24 cellular contexts compared by ENCODE assay signal in the genomic region with DNA sequence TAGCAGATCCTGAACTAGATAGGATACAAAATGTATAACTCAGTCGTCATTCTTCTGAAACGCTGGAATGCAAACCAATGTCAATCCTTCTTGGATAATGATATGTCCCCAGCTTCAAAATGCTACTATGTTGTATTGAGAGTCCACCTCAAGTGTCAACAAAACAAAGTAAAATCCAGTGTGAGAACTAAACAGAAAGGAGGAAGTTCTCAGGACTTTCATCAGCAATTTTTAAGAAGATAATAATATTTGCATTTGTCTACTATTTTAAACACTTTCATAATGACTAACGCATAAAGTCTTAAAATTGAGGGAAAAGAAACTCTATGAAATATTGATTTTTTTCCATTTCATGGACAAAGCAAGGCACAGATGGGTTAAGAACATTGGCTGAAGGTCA. TPM values are rescaled to one million over a fixed set of nuclear protein-coding genes. Genes with fewer than 3 reads are reported as not detected.
DNase-seq lines count a peak whose midpoint lies in the region; ATAC-seq, FAIRE-seq and TF ChIP-seq lines count a peak whose summit lies in the region.
"Had no signal": no experiment of that assay in that cellular context is flagged by ENCODE, and none has a peak within 500 bp of the region (broad histone marks: within the 10 kb centered on the region; RNA-seq: fewer than 3 reads in every experiment).

No MANE protein-coding gene starts in this region.

- ATAC-seq in GM18858 (IDR thresholded peaks at IDR 0.05; ENCODE audit: unreplicated experiment), result peak; percentile 57
- peak; percentile 77 for ATAC-seq in GM21576 (IDR thresholded peaks at IDR 0.05; ENCODE audit: unreplicated experiment)
- peak; percentile 49 for ATAC-seq in HG03565 (IDR thresholded peaks at IDR 0.05; ENCODE audit: unreplicated experiment)
- no peak for ATAC-seq in HG02610 (IDR thresholded peaks at IDR 0.05; ENCODE audit: unreplicated experiment)
- ATAC-seq: HCT116, Panc1 had no signal

- peak; percentile 80 for FAIRE-seq in GM12891 (lab: Jason Lieb, UNC)
- FAIRE-seq: GM19239, H1 had no signal

- no peak for TF ChIP-seq POLR2A in GM12891 (IDR thresholded peaks at IDR 0.05; ENCODE audit: low read depth, low read length)

- DNase-seq in GM12891 (ENCODE audit: insufficient read length, low spot score), result no peak
- DNase-seq in SK-N-DZ (ENCODE audit: low spot score), result no peak
- DNase-seq in anterior cingulate cortex (lab: John Stamatoyannopoulos, UW), result no peak
- DNase-seq in SIG-M5 (lab: John Stamatoyannopoulos, UW), result no peak
- DNase-seq: ACHN; CD4-positive, alpha-beta memory T cell; DMS153; KBM-7; NCI-H1092 treated with DMSO at 0.1 percent for 48 hours; NCI-H146; NCI-H2029; NCI-H2227 treated with DMSO at 0.1 percent for 48 hours; NCI-H510A treated with DMSO at 0.1 percent for 48 hours; NCI-H748 treated with DMSO at 0.1 percent for 48 hours; NK-92 treated with Interleukin-12 subunit alpha and Interleukin-12 subunit beta, amount 100 ng/mL, for 24 hours; T1000 had no signal

TF ChIP-seq in GM12891, 5 proteins besides CTCF, POLR2A, EP300 and RAD21:
- TF ChIP-seq PAX5 (IDR thresholded peaks at IDR 0.05; ENCODE audit: insufficient read depth, low read length, severe bottlenecking), result no peak
- TF ChIP-seq SPI1 (IDR thresholded peaks at IDR 0.05; ENCODE audit: low read depth, low read length), result no peak
- TF ChIP-seq POLR2AphosphoS5 (IDR thresholded peaks at IDR 0.05; ENCODE audit: low read depth, low read length), result no peak
- TF ChIP-seq TAF1 (IDR thresholded peaks at IDR 0.05; ENCODE audit: low read depth, low read length), result no peak
- TF ChIP-seq POU2F2 (IDR thresholded peaks at IDR 0.05; ENCODE audit: low read depth, low read length), result no peak

RNA-seq across cellular contexts. Expression of a gene that starts 36.3 kb away (rescaled TPM):
- polyA plus RNA-seq in GM12891 (2012; ENCODE audit: low read depth, missing spikeins), result not detected
- polyA plus RNA-seq in SK-N-DZ (2014; cell fraction: cytosol; rRNA removed), result 0.99 TPM in 1 of 2 replicates, not detected in the other
- not detected in 2 replicates for polyA plus RNA-seq in SK-N-DZ (2014; cell fraction: nucleus; rRNA removed)
- polyA plus RNA-seq: CD4-positive, alpha-beta memory T cell had no signal
